In the genomic region with DNA sequence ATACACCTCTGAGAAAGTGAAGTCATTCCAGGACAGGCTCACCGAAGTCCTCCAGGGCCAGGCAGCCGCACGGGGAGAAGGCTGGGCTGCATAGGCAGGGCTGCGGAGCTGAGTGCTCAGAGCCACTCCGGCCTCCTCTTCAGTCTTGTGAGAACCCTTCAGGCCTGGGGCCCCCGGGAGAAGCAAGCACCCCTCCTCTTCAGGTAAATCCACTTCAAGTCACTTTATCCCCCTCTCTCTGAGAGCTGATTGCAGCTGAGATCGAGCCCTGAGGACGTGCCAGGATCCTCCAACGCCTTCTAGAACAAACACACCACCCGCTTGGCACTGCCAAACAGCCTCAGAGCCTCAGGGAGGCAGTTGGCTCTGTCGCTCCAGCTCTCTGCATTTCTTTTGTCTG, we compare ENCODE assay signal across 20 cellular contexts.
"Had no signal": no experiment of that assay in that cellular context is flagged by ENCODE, and none has a peak within 500 bp of the region (broad histone marks: within the 10 kb centered on the region; RNA-seq: fewer than 3 reads in every experiment).

No MANE protein-coding gene starts in this region.

- H3K27me3 ChIP-seq: cardiac muscle cell had no signal

- DNase-seq: activated CD4-positive, alpha-beta memory T cell treated with anti-CD3 and anti-CD28 coated beads for 36 hours; activated CD8-positive, alpha-beta memory T cell treated with anti-CD3 and anti-CD28 coated beads, Interleukin-2, amount 10 ng/mL, durations not matched to agents 7 days and 5 days; activated naive CD4-positive, alpha-beta T cell treated with Interleukin-2 at 50 U/mL for 16 hours; activated naive CD8-positive, alpha-beta T cell treated with anti-CD3 and anti-CD28 coated beads, Interleukin-2, amount 10 ng/mL, durations not matched to agents 7 days and 5 days; activated T-cell treated with anti-CD3 and anti-CD28 coated beads, Interleukin-2, amount 50 U/mL, for 1 hour; amygdala; heart left ventricle; kidney; nephron progenitor cell; occipital lobe; stimulated activated CD4-positive, alpha-beta T cell treated with anti-CD3 and anti-CD28 coated beads, Interleukin-12 subunit alpha, Interleukin-12 subunit beta, amount 100 ng/mL, for 4 hours; stimulated activated CD4-positive, alpha-beta T cell treated with anti-CD3 and anti-CD28 coated beads, Interleukin-1b, Interleukin-23, amount 100 ng/mL, for 48 hours; stimulated activated CD8-positive, alpha-beta memory T cell treated with anti-CD3 and anti-CD28 coated beads, Interleukin-4, amount 100 ng/mL, for 48 hours; stimulated activated naive CD4-positive, alpha-beta T cell; SW 1271 had no signal

- H3K4me3 Mint-ChIP-seq: activated CD4-positive, alpha-beta memory T cell treated with anti-CD3 and anti-CD28 coated beads for 36 hours; activated CD8-positive, alpha-beta memory T cell treated with anti-CD3 and anti-CD28 coated beads, Interleukin-2, amount 10 ng/mL, durations not matched to agents 7 days and 5 days; activated naive CD8-positive, alpha-beta T cell treated with anti-CD3 and anti-CD28 coated beads, Interleukin-2, amount 10 ng/mL, durations not matched to agents 7 days and 5 days; mesothelial cell of epicardium; nephron progenitor cell had no signal

- H3K27me3 Mint-ChIP-seq: activated CD4-positive, alpha-beta memory T cell treated with anti-CD3 and anti-CD28 coated beads for 36 hours; activated CD8-positive, alpha-beta memory T cell treated with anti-CD3 and anti-CD28 coated beads, Interleukin-2, amount 10 ng/mL, durations not matched to agents 7 days and 5 days; activated naive CD8-positive, alpha-beta T cell treated with anti-CD3 and anti-CD28 coated beads, Interleukin-2, amount 10 ng/mL, durations not matched to agents 7 days and 5 days had no signal

- H3K4me1 Mint-ChIP-seq: activated CD8-positive, alpha-beta memory T cell treated with anti-CD3 and anti-CD28 coated beads, Interleukin-2, amount 10 ng/mL, durations not matched to agents 7 days and 5 days; activated naive CD8-positive, alpha-beta T cell treated with anti-CD3 and anti-CD28 coated beads, Interleukin-2, amount 10 ng/mL, durations not matched to agents 7 days and 5 days; mesothelial cell of epicardium; nephron progenitor cell had no signal

- H3K27ac Mint-ChIP-seq: activated CD4-positive, alpha-beta memory T cell treated with anti-CD3 and anti-CD28 coated beads for 36 hours; activated CD8-positive, alpha-beta memory T cell treated with anti-CD3 and anti-CD28 coated beads, Interleukin-2, amount 10 ng/mL, durations not matched to agents 7 days and 5 days; activated naive CD8-positive, alpha-beta T cell treated with anti-CD3 and anti-CD28 coated beads, Interleukin-2, amount 10 ng/mL, durations not matched to agents 7 days and 5 days; activated T-helper 2 cell treated with anti-CD3 and anti-CD28 coated beads, Interferon-gamma antibody, Interleukin-2, Interleukin-4, amounts not matched to agents 10 μg/mL and 5 μg/mL and 100 μg/mL, durations not matched to agents 14 hours and 24 hours and 36 hours; mesothelial cell of epicardium; nephron progenitor cell had no signal

- ATAC-seq: activated CD8-positive, alpha-beta memory T cell treated with anti-CD3 and anti-CD28 coated beads, Interleukin-2, amount 10 ng/mL, durations not matched to agents 7 days and 5 days; esophagus mucosa; gastroesophageal sphincter; heart left ventricle had no signal

- H3K4me1 ChIP-seq: gastroesophageal sphincter, heart left ventricle had no signal

- H3K36me3 ChIP-seq: cardiac muscle cell, gastroesophageal sphincter, heart left ventricle had no signal

- H3K9me3 ChIP-seq: gastroesophageal sphincter, heart left ventricle had no signal

- H3K9me3 Mint-ChIP-seq: activated CD4-positive, alpha-beta memory T cell treated with anti-CD3 and anti-CD28 coated beads for 36 hours; activated naive CD8-positive, alpha-beta T cell treated with anti-CD3 and anti-CD28 coated beads, Interleukin-2, amount 10 ng/mL, durations not matched to agents 7 days and 5 days; activated T-helper 2 cell treated with anti-CD3 and anti-CD28 coated beads, Interferon-gamma antibody, Interleukin-2, Interleukin-4, amounts not matched to agents 10 μg/mL and 5 μg/mL and 100 μg/mL, durations not matched to agents 14 hours and 24 hours and 36 hours; mesothelial cell of epicardium; nephron progenitor cell had no signal

- H3K36me3 Mint-ChIP-seq: activated CD4-positive, alpha-beta memory T cell treated with anti-CD3 and anti-CD28 coated beads for 36 hours; activated CD8-positive, alpha-beta memory T cell treated with anti-CD3 and anti-CD28 coated beads, Interleukin-2, amount 10 ng/mL, durations not matched to agents 7 days and 5 days; activated naive CD8-positive, alpha-beta T cell treated with anti-CD3 and anti-CD28 coated beads, Interleukin-2, amount 10 ng/mL, durations not matched to agents 7 days and 5 days; mesothelial cell of epicardium had no signal

- H3K27ac ChIP-seq: cardiac muscle cell, gastroesophageal sphincter, heart left ventricle had no signal

- H3K4me3 ChIP-seq: cardiac muscle cell, gastroesophageal sphincter, heart left ventricle had no signal
